1 cellular context compared by ENCODE assay signal in genomic region chr3:151204530-151205401, GRCh38.
TF ChIP-seq lines count a peak whose summit lies in the region.

No MANE protein-coding gene starts in this region.

TF ChIP-seq in SK-N-SH, 30 proteins besides CTCF, POLR2A, EP300 and RAD21 (continued from another document):
- TF ChIP-seq MXI1 (IDR thresholded peaks at IDR 0.05; ENCODE audit: low read depth, low read length), result no peak
- no peak for TF ChIP-seq USF1 (IDR thresholded peaks at IDR 0.05; ENCODE audit: borderline replicate concordance, low read depth)
- TF ChIP-seq USF2 (IDR thresholded peaks at IDR 0.05; ENCODE audit: borderline replicate concordance, low read depth, low read length), result no peak
- no peak for TF ChIP-seq NRF1 (IDR thresholded peaks at IDR 0.05; ENCODE audit: low read depth, low read length)
- TF ChIP-seq ZBTB33 (IDR thresholded peaks at IDR 0.05; ENCODE audit: borderline replicate concordance, low read depth), result no peak
- no peak for TF ChIP-seq PBX3 (IDR thresholded peaks at IDR 0.05)
- no peak for TF ChIP-seq IRF3 (IDR thresholded peaks at IDR 0.05; ENCODE audit: low read depth, low read length)
- TF ChIP-seq SIN3A (IDR thresholded peaks at IDR 0.05; ENCODE audit: borderline replicate concordance, low read depth, low read length), result no peak
- no peak for TF ChIP-seq RXRA (IDR thresholded peaks at IDR 0.05; ENCODE audit: borderline replicate concordance, low read depth)
- no peak for TF ChIP-seq FOXM1 (IDR thresholded peaks at IDR 0.05; ENCODE audit: low read depth)
- TF ChIP-seq CHD2 (IDR thresholded peaks at IDR 0.05; ENCODE audit: low read length, partially characterized antibody), result no peak
- TF ChIP-seq TAF1 (IDR thresholded peaks at IDR 0.05; ENCODE audit: borderline replicate concordance, low read depth, low read length), result no peak
- TF ChIP-seq SMC3 (IDR thresholded peaks at IDR 0.05; ENCODE audit: low read depth, low read length), result no peak
- TF ChIP-seq TEAD4 (IDR thresholded peaks at IDR 0.05; ENCODE audit: borderline replicate concordance, insufficient read depth), result no peak
- no peak for TF ChIP-seq RCOR1 (IDR thresholded peaks at IDR 0.05; ENCODE audit: low read length)
- no peak for TF ChIP-seq ELF1 (IDR thresholded peaks at IDR 0.05)
- TF ChIP-seq MAX (IDR thresholded peaks at IDR 0.05; ENCODE audit: low read depth), result no peak
